Comparison of ENCODE assay signal across 13 cellular contexts in the genomic region with DNA sequence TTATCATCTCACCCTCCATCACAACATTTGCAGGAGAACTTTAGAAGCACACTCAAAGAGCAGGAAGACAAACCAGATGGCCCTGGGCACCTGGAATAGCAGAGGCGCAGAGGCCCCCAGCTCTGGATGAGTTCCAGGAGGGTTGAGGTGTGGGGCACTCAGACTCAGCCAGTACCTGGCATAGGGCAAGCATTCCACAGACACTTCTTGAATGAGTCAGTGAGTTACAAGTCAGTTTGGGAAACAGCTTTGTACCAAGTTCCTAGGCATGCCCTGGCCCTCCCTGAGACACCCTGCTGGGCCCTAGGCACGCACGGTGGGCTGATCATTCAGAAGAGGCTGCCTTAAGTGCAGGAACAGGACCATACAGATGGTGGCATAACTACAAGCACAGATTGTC. TPM values are rescaled to one million over a fixed set of nuclear protein-coding genes. Genes with fewer than 3 reads are reported as not detected.
DNase-seq lines count a peak whose midpoint lies in the region; ATAC-seq and TF ChIP-seq lines count a peak whose summit lies in the region.
"Had no signal": no experiment of that assay in that cellular context is flagged by ENCODE, and none has a peak within 500 bp of the region (broad histone marks: within the 10 kb centered on the region; RNA-seq: fewer than 3 reads in every experiment).

No MANE protein-coding gene starts in this region.

- in situ Hi-C loops in astrocyte of the spinal cord (cut with HindIII; ENCODE audit: low sequenced_read_pairs): no loop called here

- DNase-seq in A172 (ENCODE audit: low spot score): peak; percentile 79
- DNase-seq in HT1080 (ENCODE audit: low read depth): peak; percentile 94
- peak; percentile 42 for DNase-seq in astrocyte of the spinal cord (ENCODE audit: low read depth, low spot score)
- DNase-seq in kidney tubule cell (ENCODE audit: low spot score): peak; percentile 99
- no peak for DNase-seq in KG1 (lab: John Stamatoyannopoulos, UW)
- DNase-seq: activated CD4-positive, alpha-beta T cell treated with anti-CD3 and anti-CD28 coated beads, Interleukin-2, amount 50 U/mL, for 1 hour; activated naive CD4-positive, alpha-beta T cell treated with anti-CD3 and anti-CD28 coated beads, Interleukin-2, amount 50 U/mL, for 16 hours; nucleus accumbens; SHP77 treated with DMSO at 0.1 percent for 48 hours; stimulated activated CD4-positive, alpha-beta T cell treated with anti-CD3 and anti-CD28 coated beads, Interleukin-2, amount 100 ng/mL, for 48 hours had no signal

- TF ChIP-seq CTCF in astrocyte of the spinal cord (IDR thresholded peaks at IDR 0.05; ENCODE audit: low read depth, low read length): no peak

- H3K4me3 ChIP-seq in astrocyte of the spinal cord (ENCODE audit: low read depth, low read length): no peak overlapping the region

- ATAC-seq in HG03159 (IDR thresholded peaks at IDR 0.05; ENCODE audit: unreplicated experiment): no peak
- no peak for ATAC-seq in GM18909 (IDR thresholded peaks at IDR 0.05; ENCODE audit: poor library complexity, unreplicated experiment)
- ATAC-seq in HG02852 (IDR thresholded peaks at IDR 0.05; ENCODE audit: unreplicated experiment): no peak

RNA-seq across cellular contexts. Expression of a gene that starts 54.3 kb away (rescaled TPM):
- 2.1 and 2.9 TPM in 2 replicates for total RNA-seq in A172 (2014; rRNA removed; shearing (Covaris generic))
- total RNA-seq in HT1080 (2014; rRNA removed; shearing (Covaris generic)): 3.6 and 4.5 TPM in 2 replicates
- polyA plus RNA-seq in HT1080 (2015; cell fraction: cytosol; rRNA removed): 4.0 and 4.4 TPM in 2 replicates
- 10.0 and 10.1 TPM in 2 replicates for polyA plus RNA-seq in HT1080 (2015; cell fraction: nucleus; rRNA removed)
